10 cellular contexts compared by ENCODE assay signal in the genomic region with DNA sequence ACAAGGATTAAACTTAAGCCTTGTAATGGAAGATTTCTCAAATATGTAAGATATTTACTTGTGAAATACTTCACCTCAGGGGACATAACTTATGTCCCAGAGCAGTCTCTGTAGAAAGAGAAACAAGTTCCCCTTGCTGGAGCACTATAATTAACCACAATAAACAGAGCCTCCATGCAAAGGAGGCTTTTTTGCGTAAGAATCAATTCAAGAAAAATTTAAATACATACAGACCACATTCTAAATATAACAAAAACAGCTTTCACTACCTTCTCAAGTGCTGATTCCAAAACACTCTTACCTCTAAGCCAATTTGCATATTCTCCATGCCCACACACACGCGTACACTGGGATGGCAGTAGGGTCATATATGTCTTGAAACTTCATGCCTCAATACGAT. TPM values are rescaled to one million over a fixed set of nuclear protein-coding genes. Genes with fewer than 3 reads are reported as not detected.
A peak's percentile ranks its signal among the peaks of the same experiment; 100 is the strongest.
DNase-seq lines count a peak whose midpoint lies in the region; ATAC-seq, FAIRE-seq and TF ChIP-seq lines count a peak whose summit lies in the region.
"Had no signal": no experiment of that assay in that cellular context is flagged by ENCODE, and none has a peak within 500 bp of the region (broad histone marks: within the 10 kb centered on the region; RNA-seq: fewer than 3 reads in every experiment).

No MANE protein-coding gene starts in this region.

- H3K14ac ChIP-seq in neuronal stem cell (ENCODE audit: low read length), result no peak overlapping the region

- no peak overlapping the region for H4K8ac ChIP-seq in neuronal stem cell (ENCODE audit: low read depth, low read length)

- no peaks in the 10 kb centered on the region for H3K27me3 Mint-ChIP-seq in activated CD4-positive, alpha-beta T cell treated with anti-CD3 and anti-CD28 coated beads, Interleukin-2, amount 10 ng/mL, durations not matched to agents 24 days and 14 days

- no peaks in the 10 kb centered on the region for H4K20me1 ChIP-seq in HepG2 (ENCODE audit: insufficient read depth, low read length)

- H3K4me1 ChIP-seq in neuronal stem cell (ENCODE audit: control insufficient read depth in 2 of 2, insufficient read depth in 1 of 2, low read depth in 1 of 2, low read length in 2 of 2), result no peaks in the 10 kb centered on the region
- no peaks in the 10 kb centered on the region for H3K4me1 ChIP-seq in HepG2 (ENCODE audit: insufficient read depth, low read length)

- H3K4me3 ChIP-seq in fibroblast of mammary gland (ENCODE audit: control insufficient read depth, low read depth, low read length) (no peak overlapping the region), neuronal stem cell (ENCODE audit: low read length in 2 of 2) (no peak overlapping the region), HepG2 (replicated peaks in 1 of 3; ENCODE audit: insufficient read depth in 1 of 3, low read depth in 2 of 3, low read length in 3 of 3) (no peak overlapping the region)

- TF ChIP-seq CTCF in fibroblast of mammary gland (conservative IDR thresholded peaks at IDR 0.05; ENCODE audit: control insufficient read depth, insufficient read depth, low read depth, low read length) (no peak), HepG2 (CRISPR knock-in tag; IDR thresholded peaks at IDR 0.05) (no peak)

- WGBS in neuronal stem cell (ENCODE audit: extremely low coverage in 2 of 2, insufficient read length in 2 of 2, insufficient replicate concordance in 1 of 2), 2 donors, result no CpG with 5 or more reads among the region's 4 CpGs
- WGBS in HepG2 (ENCODE audit: low lambda C conversion rate), result 87% methylated on average over 4 of the region's 4 CpGs

- H3K9ac ChIP-seq in neuronal stem cell (ENCODE audit: low read depth, low read length, poor library complexity), result no peak overlapping the region
- no peak overlapping the region for H3K9ac ChIP-seq in HepG2 (ENCODE audit: insufficient read depth, low read depth, low read length)

- no peaks in the 10 kb centered on the region for H3K9me3 ChIP-seq in neuronal stem cell (replicated peaks in 1 of 2; ENCODE audit: control insufficient read depth in 2 of 2, insufficient read depth in 1 of 2, low read depth in 1 of 2, low read length in 2 of 2)
- peaks cover 4% of the 10 kb centered on the region; the same call in 1 of the 2 replicates for H3K9me3 ChIP-seq in HepG2 (ENCODE audit: low read length)

- TF ChIP-seq POLR2A in HepG2 (IDR thresholded peaks at IDR 0.05; ENCODE audit: insufficient read depth in 1 of 2, low read depth in 2 of 2, low read length in 2 of 2), result no peak

- H2AK5ac ChIP-seq in neuronal stem cell (ENCODE audit: low read depth, low read length), result no peak overlapping the region

- no peak overlapping the region for H2BK5ac ChIP-seq in neuronal stem cell (ENCODE audit: low read length)

- no TSS peak for BruUV-seq in HepG2 (replicated peaks; lab: Mats Ljungman, UMichigan)

- intact Hi-C loops in HepG2 (cut with micrococcal nuclease; ENCODE audit: unreplicated experiment), result no loop called here
- intact Hi-C loops in activated CD4-positive, alpha-beta T cell treated with anti-CD3 and anti-CD28 coated beads, Interleukin-2, amount 10 ng/mL, durations not matched to agents 24 days and 14 days (cut with micrococcal nuclease), result no loop called here

- no peak overlapping the region for H3K27ac ChIP-seq in neuronal stem cell (replicated peaks; ENCODE audit: low read length)
- H3K27ac ChIP-seq in HepG2 (ENCODE audit: extremely low read length, insufficient read depth, low read length), result no peak overlapping the region

- peaks cover 6% of the 10 kb centered on the region for H3K36me3 Mint-ChIP-seq in activated CD4-positive, alpha-beta T cell treated with anti-CD3 and anti-CD28 coated beads, Interleukin-2, amount 10 ng/mL, durations not matched to agents 24 days and 14 days (ENCODE audit: low read depth)

- no peak overlapping the region for H2BK12ac ChIP-seq in neuronal stem cell (ENCODE audit: low read length)

- no peak for TF ChIP-seq EP300 in HepG2 (IDR thresholded peaks at IDR 0.05; ENCODE audit: low read depth in 2 of 2, low read length in 2 of 2)
- TF ChIP-seq EP300 in HepG2 (CRISPR knock-in tag; IDR thresholded peaks at IDR 0.05; ENCODE audit: borderline replicate concordance), result no peak

- H3K79me2 ChIP-seq in HepG2 (ENCODE audit: insufficient read depth, low read length), result no peaks in the 10 kb centered on the region

- TF ChIP-seq RAD21 in HepG2 (CRISPR knock-in tag; IDR thresholded peaks at IDR 0.05), result no peak

- no peak overlapping the region for H3K4ac ChIP-seq in neuronal stem cell (ENCODE audit: low read length)

- FAIRE-seq in HepG2 (lab: Jason Lieb, UNC), result no peak

- CTCF ChIA-PET in HepG2 (lab: Yijun Ruan, JAX; ENCODE audit: low intra/inter-chr PET ratio, low total read pairs), result no interaction called here

- no peak overlapping the region for H4K91ac ChIP-seq in neuronal stem cell (ENCODE audit: low read depth, low read length, poor library complexity)

- POLR2A ChIA-PET in HepG2 (lab: Yijun Ruan, JAX), result no interaction called here

- H3K4me3 Mint-ChIP-seq in activated CD4-positive, alpha-beta T cell treated with anti-CD3 and anti-CD28 coated beads, Interleukin-2, amount 10 ng/mL, durations not matched to agents 24 days and 14 days, result no peak overlapping the region
- H3K4me3 Mint-ChIP-seq: nephron had no signal

- H3K23ac ChIP-seq in neuronal stem cell (ENCODE audit: low read depth, low read length, poor library complexity), result no peak overlapping the region

- ATAC-seq in GM18511 (IDR thresholded peaks at IDR 0.05; ENCODE audit: unreplicated experiment) (peak; percentile 95), GM21717 (IDR thresholded peaks at IDR 0.05; ENCODE audit: unreplicated experiment) (peak; percentile 92), HG03460 (IDR thresholded peaks at IDR 0.05; ENCODE audit: unreplicated experiment) (peak; percentile 85), HepG2 (no peak)

- no peaks in the 10 kb centered on the region for H3K4me1 Mint-ChIP-seq in activated CD4-positive, alpha-beta T cell treated with anti-CD3 and anti-CD28 coated beads, Interleukin-2, amount 10 ng/mL, durations not matched to agents 24 days and 14 days
- H3K4me1 Mint-ChIP-seq: nephron had no signal

- H3K36me3 ChIP-seq in neuronal stem cell (replicated peaks in 1 of 2; ENCODE audit: control insufficient read depth in 2 of 2, insufficient read depth in 2 of 2, low read length in 2 of 2) (peaks cover 0 to under 1% of the 10 kb centered on the region in 2 donors), HepG2 (replicated peaks in 1 of 2; ENCODE audit: control insufficient read depth in 1 of 2, insufficient read depth in 2 of 2, low read length in 2 of 2) (no peaks in the 10 kb centered on the region)

- peaks cover 4% of the 10 kb centered on the region for H3K9me3 Mint-ChIP-seq in activated CD4-positive, alpha-beta T cell treated with anti-CD3 and anti-CD28 coated beads, Interleukin-2, amount 10 ng/mL, durations not matched to agents 24 days and 14 days

- H3K27ac Mint-ChIP-seq in activated CD4-positive, alpha-beta T cell treated with anti-CD3 and anti-CD28 coated beads, Interleukin-2, amount 10 ng/mL, durations not matched to agents 24 days and 14 days, result no peak overlapping the region
- H3K27ac Mint-ChIP-seq: nephron had no signal

- DNase-seq in fibroblast of mammary gland (ENCODE audit: low read depth) (peak; percentile 10), dedifferentiated amniotic fluid mesenchymal stem cell (ENCODE audit: extremely low spot score) (no peak), neuronal stem cell (ENCODE audit: low spot score) (no peak), HepG2 (ENCODE audit: low spot score) (no peak)
- no peak for DNase-seq in activated CD4-positive, alpha-beta T cell treated with anti-CD3 and anti-CD28 coated beads, Interleukin-2, amount 10 ng/mL, durations not matched to agents 24 days and 14 days
- DNase-seq: activated gamma-delta T cell treated with Interleukin-2 at 50 U/mL for 16 hours had no signal

- H2BK15ac ChIP-seq in neuronal stem cell (ENCODE audit: low read length), result no peak overlapping the region

- in situ Hi-C loops in HepG2 (cut with HindIII; ENCODE audit: extremely low pct_ligation_motif_present, low pct_unique_long_range_greater_than_20kb), result no loop called here

- no peak overlapping the region for H3K18ac ChIP-seq in neuronal stem cell (ENCODE audit: low read length)

- H2BK120ac ChIP-seq in neuronal stem cell (ENCODE audit: low read depth, low read length), result no peak overlapping the region

- no peaks in the 10 kb centered on the region for H3K27me3 ChIP-seq in neuronal stem cell (ENCODE audit: control insufficient read depth in 3 of 3, insufficient read depth in 3 of 3, low read depth in 1 of 3, low read length in 3 of 3)
- no peaks in the 10 kb centered on the region for H3K27me3 ChIP-seq in HepG2 (ENCODE audit: control insufficient read depth in 1 of 2, insufficient read depth in 2 of 2, low read length in 2 of 2)

- H3K79me1 ChIP-seq in neuronal stem cell (ENCODE audit: low read depth, low read length), result no peaks in the 10 kb centered on the region

- H2AFZ ChIP-seq in neuronal stem cell (ENCODE audit: low read length) (no peak overlapping the region), HepG2 (ENCODE audit: low read length) (no peak overlapping the region)

- H3K4me2 ChIP-seq in neuronal stem cell (ENCODE audit: insufficient read depth, low read length, poor library complexity, severe bottlenecking) (no peak overlapping the region), HepG2 (ENCODE audit: low read depth, low read length) (no peak overlapping the region)

RNA-seq across cellular contexts. Expression of a gene that starts 30.7 kb away (rescaled TPM):
- 274 TPM for polyA plus RNA-seq in neuronal stem cell (2013, experiment 1 of 2)
- polyA plus RNA-seq in neuronal stem cell (2013, experiment 2 of 2), result 269 TPM
- 316 and 431 TPM in 2 replicates for total RNA-seq in HepG2 (2016; rRNA removed; fragmentation: Illumina TruSeq; extraction: Trizol)
- total RNA-seq in HepG2 (2016; cell fraction: cytosol; rRNA removed; fragmentation: Illumina TruSeq; extraction: Trizol; ENCODE audit: low read depth), result 111 and 125 TPM in 2 replicates
- 314 and 447 TPM in 2 replicates for total RNA-seq in HepG2 (2016; cell fraction: insoluble cytoplasmic fraction; rRNA removed; fragmentation: Illumina TruSeq; extraction: Trizol)
- total RNA-seq in HepG2 (2016; cell fraction: membrane; rRNA removed; fragmentation: Illumina TruSeq; extraction: Trizol), result 71.3 and 78.4 TPM in 2 replicates
- 134 and 154 TPM in 2 replicates for total RNA-seq in HepG2 (2016; cell fraction: nucleus; rRNA removed; fragmentation: Illumina TruSeq; extraction: Trizol)
- polyA plus RNA-seq in HepG2 (2011; rRNA removed), result 49.6 and 82.3 TPM in 2 replicates
- polyA plus RNA-seq in HepG2 (2011; cell fraction: cytosol; rRNA removed), result 44.1 and 47.1 TPM in 2 replicates
- 22.6 and 25.0 TPM in 2 replicates for polyA plus RNA-seq in HepG2 (2011; cell fraction: nucleus; rRNA removed)
- 34.4 and 107 TPM in 2 replicates for polyA plus RNA-seq in HepG2 (2012)
- 21.5 and 26.2 TPM in 2 replicates for polyA plus RNA-seq in HepG2 (2016; cell fraction: cytosol; fragmentation: Illumina TruSeq; extraction: Trizol; ENCODE audit: low read depth)
- 336 and 356 TPM in 2 replicates for polyA plus RNA-seq in HepG2 (2016; cell fraction: insoluble cytoplasmic fraction; fragmentation: Illumina TruSeq; extraction: Trizol; ENCODE audit: low read depth)
- 23.1 and 31.9 TPM in 2 replicates for polyA plus RNA-seq in HepG2 (2016; cell fraction: membrane; fragmentation: Illumina TruSeq; extraction: Trizol; ENCODE audit: low read depth)
- polyA plus RNA-seq in HepG2 (2016; cell fraction: nucleus; fragmentation: Illumina TruSeq; extraction: Trizol; ENCODE audit: insufficient read depth, low read depth), result 188 TPM in 2 replicates
- 26.9 and 102 TPM in 2 replicates for polyA minus RNA-seq in HepG2 (2011; rRNA and poly(A)+ RNA removed; ENCODE audit: low replicate concordance)
- 31.3 and 37.6 TPM in 2 replicates for polyA minus RNA-seq in HepG2 (2011; cell fraction: cytosol; rRNA and poly(A)+ RNA removed)
- 24.5 and 29.0 TPM in 2 replicates for polyA minus RNA-seq in HepG2 (2011; cell fraction: nucleus; rRNA and poly(A)+ RNA removed)
- total RNA-seq in activated CD4-positive, alpha-beta T cell treated with anti-CD3 and anti-CD28 coated beads, Interleukin-2, amount 10 ng/mL, durations not matched to agents 24 days and 14 days, result 117 and 122 TPM in 2 replicates

RNA-seq across cellular contexts. Expression of a gene that starts 42.5 kb away (rescaled TPM):
- 27.2 TPM for polyA plus RNA-seq in neuronal stem cell (2013, experiment 1 of 2)
- polyA plus RNA-seq in neuronal stem cell (2013, experiment 2 of 2), result 28.0 TPM
- total RNA-seq in HepG2 (2016; rRNA removed; fragmentation: Illumina TruSeq; extraction: Trizol), result 38.0 and 53.6 TPM in 2 replicates
- total RNA-seq in HepG2 (2016; cell fraction: cytosol; rRNA removed; fragmentation: Illumina TruSeq; extraction: Trizol; ENCODE audit: low read depth), result 31.6 and 34.5 TPM in 2 replicates
- total RNA-seq in HepG2 (2016; cell fraction: insoluble cytoplasmic fraction; rRNA removed; fragmentation: Illumina TruSeq; extraction: Trizol), result 30.3 and 45.5 TPM in 2 replicates
- total RNA-seq in HepG2 (2016; cell fraction: membrane; rRNA removed; fragmentation: Illumina TruSeq; extraction: Trizol), result 49.5 and 53.4 TPM in 2 replicates
- 45.0 and 49.8 TPM in 2 replicates for total RNA-seq in HepG2 (2016; cell fraction: nucleus; rRNA removed; fragmentation: Illumina TruSeq; extraction: Trizol)
- 40.7 and 46.0 TPM in 2 replicates for polyA plus RNA-seq in HepG2 (2011; rRNA removed)
- 20.8 and 26.3 TPM in 2 replicates for polyA plus RNA-seq in HepG2 (2011; cell fraction: cytosol; rRNA removed)
- 12.8 and 20.0 TPM in 2 replicates for polyA plus RNA-seq in HepG2 (2011; cell fraction: nucleus; rRNA removed)
- polyA plus RNA-seq in HepG2 (2012), result 20.2 and 28.1 TPM in 2 replicates
- polyA plus RNA-seq in HepG2 (2016; cell fraction: cytosol; fragmentation: Illumina TruSeq; extraction: Trizol; ENCODE audit: low read depth), result 41.7 and 42.9 TPM in 2 replicates
- 33.4 and 37.3 TPM in 2 replicates for polyA plus RNA-seq in HepG2 (2016; cell fraction: insoluble cytoplasmic fraction; fragmentation: Illumina TruSeq; extraction: Trizol; ENCODE audit: low read depth)
- polyA plus RNA-seq in HepG2 (2016; cell fraction: membrane; fragmentation: Illumina TruSeq; extraction: Trizol; ENCODE audit: low read depth), result 52.5 and 54.7 TPM in 2 replicates
- 77.8 and 87.7 TPM in 2 replicates for polyA plus RNA-seq in HepG2 (2016; cell fraction: nucleus; fragmentation: Illumina TruSeq; extraction: Trizol; ENCODE audit: insufficient read depth, low read depth)
- 145 and 157 TPM in 2 replicates for polyA minus RNA-seq in HepG2 (2011; rRNA and poly(A)+ RNA removed; ENCODE audit: low replicate concordance)
- polyA minus RNA-seq in HepG2 (2011; cell fraction: cytosol; rRNA and poly(A)+ RNA removed), result 35.9 and 43.9 TPM in 2 replicates
- 20.1 and 27.8 TPM in 2 replicates for polyA minus RNA-seq in HepG2 (2011; cell fraction: nucleus; rRNA and poly(A)+ RNA removed)
- total RNA-seq in activated CD4-positive, alpha-beta T cell treated with anti-CD3 and anti-CD28 coated beads, Interleukin-2, amount 10 ng/mL, durations not matched to agents 24 days and 14 days, result 60.2 and 65.4 TPM in 2 replicates

RNA-seq across cellular contexts. Expression of a gene that starts 53.1 kb away (rescaled TPM):
- 126 TPM for polyA plus RNA-seq in neuronal stem cell (2013, experiment 1 of 2)
- polyA plus RNA-seq in neuronal stem cell (2013, experiment 2 of 2), result 128 TPM
- total RNA-seq in HepG2 (2016; rRNA removed; fragmentation: Illumina TruSeq; extraction: Trizol), result 28.8 and 36.2 TPM in 2 replicates
- 7.6 and 8.2 TPM in 2 replicates for total RNA-seq in HepG2 (2016; cell fraction: cytosol; rRNA removed; fragmentation: Illumina TruSeq; extraction: Trizol; ENCODE audit: low read depth)
- 29.6 and 43.8 TPM in 2 replicates for total RNA-seq in HepG2 (2016; cell fraction: insoluble cytoplasmic fraction; rRNA removed; fragmentation: Illumina TruSeq; extraction: Trizol)
- total RNA-seq in HepG2 (2016; cell fraction: membrane; rRNA removed; fragmentation: Illumina TruSeq; extraction: Trizol), result 18.3 and 23.9 TPM in 2 replicates
- total RNA-seq in HepG2 (2016; cell fraction: nucleus; rRNA removed; fragmentation: Illumina TruSeq; extraction: Trizol), result 12.7 and 14.4 TPM in 2 replicates
- 7.3 and 11.2 TPM in 2 replicates for polyA plus RNA-seq in HepG2 (2011; rRNA removed)
- polyA plus RNA-seq in HepG2 (2011; cell fraction: cytosol; rRNA removed), result 7.0 and 7.1 TPM in 2 replicates
- polyA plus RNA-seq in HepG2 (2011; cell fraction: nucleus; rRNA removed), result 1.8 TPM in 2 replicates
- polyA plus RNA-seq in HepG2 (2012), result 7.0 and 16.8 TPM in 2 replicates
- polyA plus RNA-seq in HepG2 (2016; cell fraction: cytosol; fragmentation: Illumina TruSeq; extraction: Trizol; ENCODE audit: low read depth), result 8.8 and 9.8 TPM in 2 replicates
- polyA plus RNA-seq in HepG2 (2016; cell fraction: insoluble cytoplasmic fraction; fragmentation: Illumina TruSeq; extraction: Trizol; ENCODE audit: low read depth), result 34.9 and 35.8 TPM in 2 replicates
- 20.4 and 21.2 TPM in 2 replicates for polyA plus RNA-seq in HepG2 (2016; cell fraction: membrane; fragmentation: Illumina TruSeq; extraction: Trizol; ENCODE audit: low read depth)
- polyA plus RNA-seq in HepG2 (2016; cell fraction: nucleus; fragmentation: Illumina TruSeq; extraction: Trizol; ENCODE audit: insufficient read depth, low read depth), result 16.7 and 21.1 TPM in 2 replicates
- polyA minus RNA-seq in HepG2 (2011; rRNA and poly(A)+ RNA removed; ENCODE audit: low replicate concordance), result 4.7 and 5.8 TPM in 2 replicates
- 6.0 TPM in 2 replicates for polyA minus RNA-seq in HepG2 (2011; cell fraction: cytosol; rRNA and poly(A)+ RNA removed)
- 4.1 TPM in 2 replicates for polyA minus RNA-seq in HepG2 (2011; cell fraction: nucleus; rRNA and poly(A)+ RNA removed)
- total RNA-seq in activated CD4-positive, alpha-beta T cell treated with anti-CD3 and anti-CD28 coated beads, Interleukin-2, amount 10 ng/mL, durations not matched to agents 24 days and 14 days, result 40.7 and 42.4 TPM in 2 replicates
